ENCODE assay signal across 16 cellular contexts in the genomic region with DNA sequence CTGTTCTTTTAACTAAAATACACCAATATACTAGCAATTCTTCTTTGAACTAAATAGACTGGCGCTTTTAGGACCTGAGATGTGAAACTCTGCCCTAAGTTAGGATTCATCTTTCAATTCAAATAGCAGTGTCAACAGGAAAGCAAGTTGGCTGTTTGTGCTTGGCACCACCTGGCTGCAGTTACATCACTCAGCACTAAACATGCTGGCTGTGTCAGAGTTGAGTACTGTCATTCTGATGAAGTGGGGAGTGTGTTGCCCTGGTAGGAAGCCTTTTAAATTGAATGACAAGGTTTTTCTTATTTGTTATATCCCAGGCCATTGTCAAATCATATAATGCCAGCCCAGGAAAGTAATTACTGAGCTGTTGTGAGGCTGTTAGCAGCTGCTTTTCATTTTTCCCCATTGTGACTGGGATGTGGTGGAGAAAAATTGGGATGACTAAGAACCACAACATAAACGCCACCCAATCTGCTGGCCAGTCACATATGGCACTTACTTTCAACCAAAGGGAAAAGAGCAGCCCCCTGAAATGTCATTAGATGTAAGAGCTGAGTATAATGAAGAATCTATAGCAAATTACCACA.
DNase-seq lines count a peak whose midpoint lies in the region; ATAC-seq and TF ChIP-seq lines count a peak whose summit lies in the region.
"Had no signal": no experiment of that assay in that cellular context is flagged by ENCODE, and none has a peak within 500 bp of the region (broad histone marks: within the 10 kb centered on the region; RNA-seq: fewer than 3 reads in every experiment).

No MANE protein-coding gene starts in this region.

- ATAC-seq in gastrocnemius medialis = no peak
- ATAC-seq: left cardiac atrium; natural killer cell treated with Interleukin-12 subunit alpha and Interleukin-12 subunit beta and Interleukin-15 and Interleukin-18, amount 100 ng/mL, for 72 hours; sciatic nerve had no signal

- H3K27me3 Mint-ChIP-seq in immature natural killer cell (ENCODE audit: low read depth in 3 of 3) = no peaks in the 10 kb centered on the region
- H3K27me3 Mint-ChIP-seq: activated CD4-positive, alpha-beta memory T cell treated with anti-CD3 and anti-CD28 coated beads, Interleukin-2, amount 10 ng/mL, durations not matched to agents 7 days and 5 days; activated naive CD8-positive, alpha-beta T cell; natural killer cell treated with Interleukin-12 subunit alpha and Interleukin-12 subunit beta and Interleukin-15 and Interleukin-18, amount 100 ng/mL, for 72 hours had no signal

- H3K4me1 ChIP-seq in gastrocnemius medialis = no peaks in the 10 kb centered on the region
- H3K4me1 ChIP-seq: thyroid gland had no signal

- H3K4me3 Mint-ChIP-seq in immature natural killer cell = no peak overlapping the region
- H3K4me3 Mint-ChIP-seq: activated CD4-positive, alpha-beta memory T cell treated with anti-CD3 and anti-CD28 coated beads, Interleukin-2, amount 10 ng/mL, durations not matched to agents 7 days and 5 days; activated naive CD8-positive, alpha-beta T cell; natural killer cell treated with Interleukin-12 subunit alpha and Interleukin-12 subunit beta and Interleukin-15 and Interleukin-18, amount 100 ng/mL, for 72 hours had no signal

- TF ChIP-seq CTCF in VCaP (conservative IDR thresholded peaks at IDR 0.05) (peak; percentile 38; the same call in 1 of the 2 replicates), gastrocnemius medialis (IDR thresholded peaks at IDR 0.05 in 4 of 5, conservative IDR thresholded peaks at IDR 0.05 in 1 of 5) (no peak)

- no peak overlapping the region for H3K4me3 ChIP-seq in gastrocnemius medialis
- H3K4me3 ChIP-seq: thyroid gland had no signal

- no peaks in the 10 kb centered on the region for H3K36me3 ChIP-seq in gastrocnemius medialis
- H3K36me3 ChIP-seq: thyroid gland had no signal

- no peaks in the 10 kb centered on the region for H3K36me3 Mint-ChIP-seq in immature natural killer cell
- H3K36me3 Mint-ChIP-seq: activated naive CD8-positive, alpha-beta T cell had no signal

- H3K4me1 Mint-ChIP-seq in immature natural killer cell = no peaks in the 10 kb centered on the region
- H3K4me1 Mint-ChIP-seq: activated CD4-positive, alpha-beta memory T cell treated with anti-CD3 and anti-CD28 coated beads, Interleukin-2, amount 10 ng/mL, durations not matched to agents 7 days and 5 days had no signal

- no peak overlapping the region for H3K27ac ChIP-seq in VCaP
- no peak overlapping the region for H3K27ac ChIP-seq in gastrocnemius medialis
- H3K27ac ChIP-seq: 22Rv1, thyroid gland had no signal

- no peaks in the 10 kb centered on the region for H3K9me3 ChIP-seq in gastrocnemius medialis
- H3K9me3 ChIP-seq: thyroid gland had no signal

- intact Hi-C loops in gastrocnemius medialis (cut with DNase I; ENCODE audit: low total_unique reads) = no loop called here

- peaks cover 9 to 47% (median 30%) of the 10 kb centered on the region in 6 donors for H3K9me3 Mint-ChIP-seq in immature natural killer cell

- in situ Hi-C loops in gastrocnemius medialis (cut with MboI; ENCODE audit: low sequenced_read_pairs in 4 of 4) = no loop called here

- no peaks in the 10 kb centered on the region for H3K27me3 ChIP-seq in gastrocnemius medialis
- H3K27me3 ChIP-seq: thyroid gland had no signal

- no peak for TF ChIP-seq POLR2A in gastrocnemius medialis (IDR thresholded peaks at IDR 0.05)

- DNase-seq in DMS 273 (lab: John Stamatoyannopoulos, UW; ENCODE audit: unreplicated experiment) = peak; percentile 7
- no peak for DNase-seq in DMS 273 treated with DMSO at 0.1 percent for 48 hours (lab: John Stamatoyannopoulos, UW)
- peak; percentile 84 for DNase-seq in NCI-H2081 treated with DMSO at 0.1 percent for 48 hours (lab: John Stamatoyannopoulos, UW)
- peak; percentile 31 for DNase-seq in retina
- no peak for DNase-seq in immature natural killer cell
- no peak for DNase-seq in UCSD-AML1 (lab: John Stamatoyannopoulos, UW; ENCODE audit: unreplicated experiment)
- no peak for DNase-seq in gastrocnemius medialis
- DNase-seq: activated CD4-positive, alpha-beta memory T cell treated with anti-CD3 and anti-CD28 coated beads, Interleukin-2, amount 10 ng/mL, durations not matched to agents 7 days and 5 days; Karpas-422; left cardiac atrium; thyroid gland had no signal

- no peak overlapping the region for H3K27ac Mint-ChIP-seq in immature natural killer cell
- H3K27ac Mint-ChIP-seq: activated CD4-positive, alpha-beta memory T cell treated with anti-CD3 and anti-CD28 coated beads, Interleukin-2, amount 10 ng/mL, durations not matched to agents 7 days and 5 days; activated naive CD8-positive, alpha-beta T cell; natural killer cell treated with Interleukin-12 subunit alpha and Interleukin-12 subunit beta and Interleukin-15 and Interleukin-18, amount 100 ng/mL, for 72 hours had no signal

Comparison
In these comparisons a context has a peak if more than half of its experiments do, and no peak if none do; other contexts are left out.
1. DNase-seq: peak in DMS 273 (single experiment), NCI-H2081 treated with DMSO at 0.1 percent for 48 hours (single experiment) and retina (single experiment); none in DMS 273 treated with DMSO at 0.1 percent for 48 hours (single experiment), immature natural killer cell (0 of 3), UCSD-AML1 (single experiment) and gastrocnemius medialis (0 of 2).